ENCODE assay signal across 1 cellular context in genomic region chr5:16920109-16920816, GRCh38.
TF ChIP-seq lines count a peak whose summit lies in the region.

No MANE protein-coding gene starts in this region.

TF ChIP-seq in A549, 52 proteins besides CTCF, POLR2A, EP300 and RAD21 (continued from another document):
- TF ChIP-seq REST (IDR thresholded peaks at IDR 0.05) = no peak
